8 cellular contexts compared by ENCODE assay signal in the genomic region with DNA sequence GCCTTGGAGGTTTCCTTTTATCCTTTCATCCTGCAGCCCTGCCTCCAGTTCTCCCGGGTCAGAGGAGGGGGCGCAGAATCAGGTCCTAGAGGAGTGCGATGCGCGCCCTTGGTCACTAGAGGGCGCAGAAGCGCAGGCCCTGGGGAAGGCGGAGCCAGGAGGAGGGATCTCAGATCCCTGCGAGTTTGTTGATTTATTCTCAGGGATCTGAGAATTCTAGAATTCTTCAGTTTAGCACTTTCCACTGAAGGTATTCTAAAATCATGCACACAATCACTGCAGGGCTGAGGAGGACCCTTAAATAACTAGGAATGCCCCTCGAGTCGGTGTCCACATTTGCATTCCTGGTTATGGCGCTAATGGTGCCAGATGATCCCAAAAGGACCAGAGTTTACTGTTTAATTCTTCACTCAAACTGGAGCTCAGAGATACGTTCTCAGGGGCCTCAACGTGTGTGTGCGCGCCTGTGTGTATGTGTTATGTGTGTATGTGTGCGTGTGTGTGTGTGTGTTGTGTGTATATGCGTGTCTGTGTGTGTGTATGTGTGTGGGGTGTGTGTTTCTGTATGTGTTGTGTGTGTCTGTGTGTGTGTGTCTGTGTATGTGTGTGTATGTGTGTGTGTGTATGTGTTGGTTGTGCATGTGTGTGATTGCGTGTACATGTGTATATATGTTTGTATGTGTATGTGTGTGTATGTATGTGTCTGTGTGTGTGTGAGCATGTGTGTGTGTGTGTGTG.
A peak's percentile ranks its signal among the peaks of the same experiment; 100 is the strongest.
DNase-seq lines count a peak whose midpoint lies in the region; ATAC-seq, FAIRE-seq and TF ChIP-seq lines count a peak whose summit lies in the region.

No MANE protein-coding gene starts in this region.

- no peak overlapping the region for H3K27ac ChIP-seq in HL-60 (replicated peaks)

- peak; percentile 77 for ATAC-seq in GM19468 (IDR thresholded peaks at IDR 0.05; ENCODE audit: extremely low read depth, unreplicated experiment)

- DNase-seq in D341Med (ENCODE audit: low spot score), result peak; percentile 78
- peak in 1 of 2 experiments; percentile 35 for DNase-seq in HL-60 (ENCODE audit: low read depth in 1 of 2, low spot score in 1 of 2)
- peak; percentile 67 for DNase-seq in RPMI8226
- DNase-seq in activated gamma-delta T cell (lab: John Stamatoyannopoulos, UW), result peak; percentile 16
- peak; percentile 48 for DNase-seq in globus pallidus (ENCODE audit: low spot score)
- peak; percentile 49 for DNase-seq in pons (ENCODE audit: low spot score)
- DNase-seq in urothelium cell line (ENCODE audit: low spot score), result peak; percentile 75

- no peaks in the 10 kb centered on the region for H3K27me3 ChIP-seq in HL-60 (ENCODE audit: insufficient read depth, poor library complexity, severe bottlenecking)

- no peak overlapping the region for H3K4me3 ChIP-seq in HL-60 (replicated peaks; ENCODE audit: insufficient read depth, low read length)

- peak; percentile 56 for TF ChIP-seq CTCF in HL-60 (IDR thresholded peaks at IDR 0.05; ENCODE audit: insufficient read depth, low read length)

- FAIRE-seq in urothelium cell line (lab: Jason Lieb, UNC), result no peak
